In the genomic region with DNA sequence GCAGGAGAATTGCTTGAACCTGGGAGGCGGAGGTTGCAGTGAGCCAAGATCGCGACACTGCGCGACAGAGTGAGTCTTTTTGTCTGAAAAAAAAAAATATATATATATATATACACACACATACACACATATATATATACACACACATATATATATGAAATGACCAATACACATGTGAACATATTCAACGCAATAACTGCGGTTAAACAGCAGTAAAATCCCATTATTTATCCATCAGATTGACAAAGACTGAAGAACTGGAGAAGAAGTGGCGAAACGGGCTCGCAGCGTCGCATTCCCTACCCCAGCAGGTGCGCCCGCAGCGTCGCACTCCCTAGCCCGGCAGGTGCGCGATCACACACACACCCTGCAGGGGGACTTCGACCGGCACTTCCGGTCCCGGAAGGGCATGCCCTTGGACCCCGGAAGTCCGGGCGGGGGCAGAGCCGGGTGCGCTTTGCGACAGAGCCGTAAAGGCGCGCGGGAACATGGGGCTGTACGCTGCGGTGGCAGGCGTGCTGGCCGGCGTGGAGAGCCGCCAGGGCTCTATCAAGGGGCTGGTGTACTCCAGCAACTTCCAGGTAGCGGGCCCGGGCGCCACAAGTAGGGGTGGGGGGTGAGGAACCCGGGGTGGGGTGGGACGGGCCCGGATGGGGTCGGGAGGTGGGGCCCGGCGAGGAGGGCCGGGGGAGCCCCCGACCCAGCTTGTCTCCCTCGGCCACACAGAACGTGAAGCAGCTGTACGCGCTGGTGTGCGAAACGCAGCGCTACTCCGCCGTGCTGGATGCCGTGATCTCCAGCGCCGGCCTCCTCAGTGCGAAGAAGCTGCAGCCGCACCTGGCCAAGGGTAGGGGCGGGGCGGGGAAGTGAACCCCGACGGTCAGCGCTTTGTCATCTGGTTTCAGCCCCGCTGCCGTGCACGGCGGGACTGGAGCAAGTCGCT, we compare ENCODE assay signal across 7 cellular contexts. TPM values are rescaled to one million over a fixed set of nuclear protein-coding genes. Genes with fewer than 3 reads are reported as not detected.
DNase-seq lines count a peak whose midpoint lies in the region; ATAC-seq, FAIRE-seq and TF ChIP-seq lines count a peak whose summit lies in the region.
"Not testable (repeated sequence)": the region's sequence is repeated elsewhere in the genome, so short reads cannot be mapped to it uniquely, and the experiment has no call there.

No MANE protein-coding gene starts in this region.

- H2AFZ ChIP-seq in astrocyte (ENCODE audit: low read depth, low read length) = not testable (repeated sequence)

- H3K36me3 ChIP-seq in RWPE2 (ENCODE audit: low read depth); astrocyte (ENCODE audit: insufficient read depth, low read length): not testable (repeated sequence)

- peak overlapping the region; percentile 62 for H3K27ac Mint-ChIP-seq in astrocyte (ENCODE audit: unreplicated experiment)
- H3K27ac Mint-ChIP-seq in osteocyte (ENCODE audit: unreplicated experiment) = not testable (repeated sequence)

- not testable (repeated sequence) for H3K36me3 Mint-ChIP-seq in astrocyte (ENCODE audit: low read depth, unreplicated experiment); osteocyte (ENCODE audit: unreplicated experiment)

- not testable (repeated sequence) for H3K9ac ChIP-seq in astrocyte (ENCODE audit: low read length)

- not testable (repeated sequence) for H3K4me3 ChIP-seq in RWPE2 (ENCODE audit: severe bottlenecking); astrocyte (ENCODE audit: insufficient read depth, low read depth, low read length)

- not testable (repeated sequence) for H3K27ac ChIP-seq in RWPE2 (ENCODE audit: poor library complexity, severe bottlenecking); astrocyte (ENCODE audit: low read depth, low read length)

- not testable (repeated sequence) for FAIRE-seq in astrocyte (lab: Jason Lieb, UNC)

- not testable (repeated sequence) for H3K4me2 ChIP-seq in astrocyte (ENCODE audit: low read length)

- not testable (repeated sequence) for H3K4me3 Mint-ChIP-seq in astrocyte (ENCODE audit: unreplicated experiment)
- peak overlapping the region; percentile 58 for H3K4me3 Mint-ChIP-seq in osteocyte (ENCODE audit: unreplicated experiment)

- H4K20me1 ChIP-seq in astrocyte (ENCODE audit: insufficient read depth, low read length) = not testable (repeated sequence)

- ATAC-seq in GM18870 (IDR thresholded peaks at IDR 0.05; ENCODE audit: unreplicated experiment) = peak; percentile 73
- ATAC-seq in GM21786 (IDR thresholded peaks at IDR 0.05; ENCODE audit: unreplicated experiment) = peak; percentile 86
- ATAC-seq in HG03135 (IDR thresholded peaks at IDR 0.05; ENCODE audit: unreplicated experiment) = peak; percentile 91
- ATAC-seq in RWPE2 (ENCODE audit: low read depth) = peak; percentile 85
- peak; percentile 98 for ATAC-seq in Right ventricle myocardium superior (ENCODE audit: poor library complexity)

- not testable (repeated sequence) for H3K27me3 ChIP-seq in RWPE2 (ENCODE audit: insufficient read depth, poor library complexity, severe bottlenecking); astrocyte (ENCODE audit: insufficient read depth, low read length)

- H3K4me1 Mint-ChIP-seq in astrocyte (ENCODE audit: low read depth, unreplicated experiment); osteocyte (ENCODE audit: unreplicated experiment): not testable (repeated sequence)

- H3K27me3 Mint-ChIP-seq in astrocyte (ENCODE audit: low read depth, unreplicated experiment); osteocyte (ENCODE audit: unreplicated experiment): not testable (repeated sequence)

- DNase-seq in RWPE2 (ENCODE audit: low spot score); astrocyte (ENCODE audit: low read depth); Right ventricle myocardium superior; osteocyte (ENCODE audit: extremely low spot score, unreplicated experiment): not testable (repeated sequence)

- H3K9me3 ChIP-seq in RWPE2 (ENCODE audit: severe bottlenecking); astrocyte (ENCODE audit: insufficient read depth, low read depth, low read length): not testable (repeated sequence)

- H3K79me2 ChIP-seq in astrocyte (ENCODE audit: insufficient read depth, low read length) = not testable (repeated sequence)

- TF ChIP-seq CTCF in RWPE2 (IDR thresholded peaks at IDR 0.05; ENCODE audit: poor library complexity, severe bottlenecking); astrocyte (IDR thresholded peaks at IDR 0.05; ENCODE audit: insufficient read depth, low read depth, low read length); osteocyte (IDR thresholded peaks at IDR 0.05): not testable (repeated sequence)

- intact Hi-C loops in Right ventricle myocardium superior (cut with DNase I) = not testable (repeated sequence)

- H3K9me3 Mint-ChIP-seq in astrocyte (ENCODE audit: unreplicated experiment); osteocyte (ENCODE audit: unreplicated experiment): not testable (repeated sequence)

- not testable (repeated sequence) for H3K4me1 ChIP-seq in RWPE2 (ENCODE audit: insufficient read depth, poor library complexity, severe bottlenecking); astrocyte (ENCODE audit: insufficient read depth, low read length)

RNA-seq across cellular contexts. Expression of a gene that starts 14.7 kb away (rescaled TPM):
- 6.1 and 6.9 TPM in 2 replicates for total RNA-seq in astrocyte
- 0.94 TPM for total RNA-seq in Right ventricle myocardium superior
- total RNA-seq in osteocyte = 3.2 and 7.4 TPM in 2 replicates
